ENCODE assay signal across 16 cellular contexts in the genomic region with DNA sequence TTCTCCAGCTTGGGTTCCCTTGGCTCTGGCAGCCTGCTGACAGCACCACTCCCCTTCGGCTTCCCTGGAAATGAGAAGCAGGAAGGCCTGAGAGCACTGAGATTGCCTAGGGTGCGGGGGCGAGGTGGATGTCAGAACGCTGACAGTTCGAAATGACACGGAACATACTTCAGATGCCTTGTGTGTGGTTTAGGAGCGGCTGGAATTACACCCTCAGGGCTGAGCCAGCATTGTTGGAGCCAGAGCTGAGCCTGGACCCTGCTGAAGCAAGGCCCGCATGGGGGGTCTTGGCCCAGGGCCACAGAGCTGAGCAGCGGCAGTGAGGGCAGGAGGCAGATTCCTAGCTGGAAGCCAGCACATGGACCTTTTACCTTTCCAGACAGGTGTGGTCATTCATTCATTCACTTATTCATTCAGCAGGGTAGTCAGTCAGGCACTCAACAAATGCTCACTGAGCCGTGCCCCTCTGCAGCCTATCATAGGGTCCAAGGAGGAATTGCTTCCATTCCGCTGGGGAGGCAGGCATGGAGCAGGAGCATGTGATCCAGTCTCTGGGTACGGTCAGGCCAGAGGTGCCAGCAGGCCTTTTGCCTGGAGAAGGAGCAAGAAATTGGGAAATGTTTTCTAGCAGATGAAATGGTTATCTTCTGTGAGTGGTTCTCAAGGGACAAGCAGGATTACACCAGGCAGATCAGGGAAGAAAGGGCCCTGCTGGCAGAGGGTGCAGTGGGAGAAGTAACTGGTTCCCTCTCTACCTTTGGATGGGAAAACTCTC. TPM values are rescaled to one million over a fixed set of nuclear protein-coding genes. Genes with fewer than 3 reads are reported as not detected.
A peak's percentile ranks its signal among the peaks of the same experiment; 100 is the strongest.
DNase-seq lines count a peak whose midpoint lies in the region; ATAC-seq and TF ChIP-seq lines count a peak whose summit lies in the region.
"Had no signal": no experiment of that assay in that cellular context is flagged by ENCODE, and none has a peak within 500 bp of the region (broad histone marks: within the 10 kb centered on the region; RNA-seq: fewer than 3 reads in every experiment).

No MANE protein-coding gene starts in this region.

- no peak overlapping the region for H3K4me3 ChIP-seq in AG09309 (ENCODE audit: control insufficient read depth, low read depth, low read length)
- H3K4me3 ChIP-seq in left lung, result no peak overlapping the region

- peaks cover 0 to 29% of the 10 kb centered on the region in 2 donors for H3K27me3 ChIP-seq in left lung

- no peaks in the 10 kb centered on the region for H3K4me1 ChIP-seq in left lung
- H3K4me1 ChIP-seq: BE2C had no signal

- TF ChIP-seq CTCF in AG09309 (IDR thresholded peaks at IDR 0.05; ENCODE audit: control insufficient read depth, insufficient read depth, low read depth, low read length, missing control alignments) (no peak), left lung (IDR thresholded peaks at IDR 0.05) (no peak)

- no peak overlapping the region for H3K27ac ChIP-seq in left lung

- peak; percentile 49 for DNase-seq in AG09309 (ENCODE audit: low read depth)
- peak; percentile 66 for DNase-seq in LHCN-M2 (ENCODE audit: low read depth)
- peak; percentile 89 for DNase-seq in dedifferentiated amniotic fluid mesenchymal stem cell (ENCODE audit: extremely low spot score)
- no peak for DNase-seq in left lung
- no peak for DNase-seq in NCI-H1105 (lab: John Stamatoyannopoulos, UW)
- no peak for DNase-seq in NCI-H345 (lab: John Stamatoyannopoulos, UW)
- no peak for DNase-seq in amygdala (lab: John Stamatoyannopoulos, UW)
- DNase-seq in NCI-H1694 treated with DMSO at 0.1 percent for 48 hours (lab: John Stamatoyannopoulos, UW), result no peak
- DNase-seq: BE2C; cortex of kidney; GOT3; KG1; NCI-H446; nephron progenitor cell; stimulated activated CD4-positive, alpha-beta T cell treated with anti-CD3 and anti-CD28 coated beads, Interleukin-2, amount 100 ng/mL, for 24 hours had no signal

- no peaks in the 10 kb centered on the region for H3K36me3 ChIP-seq in left lung
- H3K36me3 ChIP-seq: BE2C had no signal

- ATAC-seq in left lung, result peak; percentile 30
- ATAC-seq: activated CD4-positive, CD25-positive, alpha-beta regulatory T cell treated with anti-CD3 and anti-CD28 coated beads, Interleukin-2, amount 50 U/mL, for 24 hours had no signal

- no peaks in the 10 kb centered on the region for H3K9me3 ChIP-seq in left lung
- H3K9me3 ChIP-seq: BE2C had no signal

- intact Hi-C loops in left lung (cut with DNase I), result no loop called here

RNA-seq across cellular contexts. Expression of a gene that starts 6.6 kb away (rescaled TPM):
- not detected in 2 replicates for total RNA-seq in LHCN-M2 (2014; rRNA removed)
- polyA plus RNA-seq in LHCN-M2 (2012), result 0.04 TPM
- not detected for total RNA-seq in left lung

RNA-seq across cellular contexts. Expression of a gene that starts 28.3 kb away (rescaled TPM):
- total RNA-seq in LHCN-M2 (2014; rRNA removed), result 0.26 and 0.40 TPM in 2 replicates
- 0.29 TPM for polyA plus RNA-seq in LHCN-M2 (2012)
- under 1 TPM; 0.34 to 0.35 TPM for total RNA-seq in left lung

Comparison
In these comparisons a context has a peak if more than half of its experiments do, and no peak if none do; other contexts are left out.
1. DNase-seq: peak in AG09309 (single experiment), LHCN-M2 (single experiment) and dedifferentiated amniotic fluid mesenchymal stem cell (single experiment); none in left lung (0 of 2), NCI-H1105 (single experiment), NCI-H345 (single experiment), amygdala (0 of 56) and NCI-H1694 treated with DMSO at 0.1 percent for 48 hours (single experiment).